Comparison of ENCODE assay signal across 8 cellular contexts in genomic region chr7:118183586-118184391, GRCh38. TPM values are rescaled to one million over a fixed set of nuclear protein-coding genes. Genes with fewer than 3 reads are reported as not detected.
DNase-seq lines count a peak whose midpoint lies in the region; ATAC-seq and TF ChIP-seq lines count a peak whose summit lies in the region.

LSM8 (plus strand) TSS chr7:118184164; CDS start chr7:118184224, 60 bp downstream.

- H3K36me3 ChIP-seq in upper lobe of right lung, result peaks cover 14% of the 10 kb centered on the region

- peak within 1 kb of the TSS; percentile 97 for H3K27ac ChIP-seq in upper lobe of right lung

- no peaks in the 10 kb centered on the region for H3K27me3 Mint-ChIP-seq in T-helper 17 cell

- peak; percentile 96 for ATAC-seq in HG02885 (IDR thresholded peaks at IDR 0.05; ENCODE audit: poor library complexity, unreplicated experiment)
- peak; percentile 98 for ATAC-seq in T-helper 17 cell
- peak; percentile 99 to 100 for ATAC-seq in left cardiac atrium
- peak; percentile 100 for ATAC-seq in upper lobe of right lung

- peak; percentile 97 for DNase-seq in NCI-H1694 treated with DMSO at 0.1 percent for 48 hours (lab: John Stamatoyannopoulos, UW)
- DNase-seq in T-helper 17 cell, result peak; percentile 90 to 95 (median 94)
- peak; percentile 12 to 98 (median 90) for DNase-seq in amygdala (lab: John Stamatoyannopoulos, UW)
- peak; percentile 97 for DNase-seq in left cardiac atrium
- DNase-seq in posterior vena cava (ENCODE audit: low spot score), result peak; percentile 99
- DNase-seq in upper lobe of right lung, result peak; percentile 98

- H3K4me3 ChIP-seq in upper lobe of right lung, result peak within 1 kb of the TSS; percentile 74

- peak within 1 kb of the TSS; percentile 96 for H3K4me3 Mint-ChIP-seq in T-helper 17 cell

- peaks cover 6% of the 10 kb centered on the region for H3K36me3 Mint-ChIP-seq in T-helper 17 cell (ENCODE audit: low read depth)

- H3K27me3 ChIP-seq in upper lobe of right lung, result no peaks in the 10 kb centered on the region

- intact Hi-C loops in left cardiac atrium (cut with DNase I) (no loop called here), posterior vena cava (cut with DNase I) (no loop called here), upper lobe of right lung (cut with DNase I) (no loop called here)

- no peak for TF ChIP-seq CTCF in upper lobe of right lung (IDR thresholded peaks at IDR 0.05)

- H3K27ac Mint-ChIP-seq in T-helper 17 cell, result peak within 1 kb of the TSS; percentile 97

- H3K9me3 ChIP-seq in T-helper 17 cell (ENCODE audit: control insufficient read depth, low read length, poor library complexity, severe bottlenecking), result no peaks in the 10 kb centered on the region
- no peaks in the 10 kb centered on the region for H3K9me3 ChIP-seq in upper lobe of right lung

- TF ChIP-seq POLR2A in GM15510 (IDR thresholded peaks at IDR 0.05; ENCODE audit: borderline replicate concordance, extremely low read depth, insufficient read length), result peak; percentile 84

- H3K4me1 Mint-ChIP-seq in T-helper 17 cell, result peaks cover 26% of the 10 kb centered on the region

- peaks cover 23% of the 10 kb centered on the region for H3K4me1 ChIP-seq in upper lobe of right lung

RNA-seq across cellular contexts. Expression of gene LSM8, which starts in this region (rescaled TPM):
- 10 to 100 TPM; 40.2 to 41.7 TPM for total RNA-seq in T-helper 17 cell
- 10 to 100 TPM; 22.1 to 22.6 TPM for total RNA-seq in left cardiac atrium
- 10 to 100 TPM; 20.8 to 23.4 TPM for total RNA-seq in posterior vena cava
- total RNA-seq in upper lobe of right lung, result 28.3 TPM

Comparison
In these comparisons a context has a peak if more than half of its experiments do, and no peak if none do; other contexts are left out.
1. Peak in every context shown above with its lines: DNase-seq, ATAC-seq, H3K4me3 ChIP-seq and H3K27ac ChIP-seq.